23 cellular contexts compared by ENCODE assay signal in genomic region chr2:8026381-8026780, GRCh38.
DNase-seq lines count a peak whose midpoint lies in the region; ATAC-seq and TF ChIP-seq lines count a peak whose summit lies in the region.
"Had no signal": no experiment of that assay in that cellular context is flagged by ENCODE, and none has a peak within 500 bp of the region (broad histone marks: within the 10 kb centered on the region; RNA-seq: fewer than 3 reads in every experiment).

No MANE protein-coding gene starts in this region.

- H3K4me1 ChIP-seq in right atrium auricular region (no peaks in the 10 kb centered on the region), right cardiac atrium (ENCODE audit: control insufficient read depth, insufficient read depth, low read length) (no peaks in the 10 kb centered on the region), GM23248 (ENCODE audit: insufficient read depth) (peaks cover 8% of the 10 kb centered on the region; the same call in 1 of the 2 replicates)
- H3K4me1 ChIP-seq: BE2C had no signal

- no peak for ATAC-seq in right cardiac atrium
- ATAC-seq: GM12878 had no signal

- no peak overlapping the region for H3K27ac Mint-ChIP-seq in osteocyte (ENCODE audit: unreplicated experiment)
- H3K27ac Mint-ChIP-seq: CD14-positive monocyte; CD4-positive, alpha-beta memory T cell; CD4-positive, CD25-positive, alpha-beta regulatory T cell; CD8-positive, alpha-beta memory T cell had no signal

- in situ Hi-C loops in GM23248 (cut with MboI) = no loop called here

- 97% methylated on average over 4 of the region's 4 CpGs for WGBS in right cardiac atrium
- WGBS in GM23248 (ENCODE audit: low coverage in 1 of 2, low lambda C conversion rate in 2 of 2, missing lambda C conversion rate in 2 of 2), 2 experiments = 74 to 78% methylated on average over 4 of the region's 4 CpGs

- H4K20me1 ChIP-seq in GM23248 (ENCODE audit: insufficient read depth) = no peaks in the 10 kb centered on the region
- H4K20me1 ChIP-seq: BLaER1 had no signal

- H3K4me2 ChIP-seq in GM23248 (ENCODE audit: unreplicated experiment) = no peak overlapping the region
- H3K4me2 ChIP-seq: BLaER1 had no signal

- no peaks in the 10 kb centered on the region for H3K27me3 ChIP-seq in right atrium auricular region
- no peaks in the 10 kb centered on the region for H3K27me3 ChIP-seq in right cardiac atrium (ENCODE audit: control insufficient read depth, insufficient read depth)
- H3K27me3 ChIP-seq in GM23248 (replicated peaks; ENCODE audit: insufficient read depth) = no peaks in the 10 kb centered on the region
- H3K27me3 ChIP-seq: BE2C, BLaER1 had no signal

- H3K36me3 ChIP-seq in right atrium auricular region (no peaks in the 10 kb centered on the region), GM23248 (ENCODE audit: low read depth) (no peaks in the 10 kb centered on the region)
- H3K36me3 ChIP-seq: BE2C, BLaER1 had no signal

- no peak overlapping the region for H3K9ac ChIP-seq in GM23248
- H3K9ac ChIP-seq: BLaER1 had no signal

- H3F3A ChIP-seq in GM23248 (ENCODE audit: insufficient read depth) = no peaks in the 10 kb centered on the region

- no peaks in the 10 kb centered on the region for H3K9me2 ChIP-seq in GM23248 (ENCODE audit: insufficient read depth)

- H3K4me1 Mint-ChIP-seq in osteocyte (ENCODE audit: unreplicated experiment) = peaks cover 8% of the 10 kb centered on the region

- peaks cover 2% of the 10 kb centered on the region for H3K27me3 Mint-ChIP-seq in osteocyte (ENCODE audit: unreplicated experiment)
- H3K27me3 Mint-ChIP-seq: CD4-positive, alpha-beta memory T cell; CD4-positive, CD25-positive, alpha-beta regulatory T cell had no signal

- no peaks in the 10 kb centered on the region for H3K36me3 Mint-ChIP-seq in osteocyte (ENCODE audit: unreplicated experiment)
- H3K36me3 Mint-ChIP-seq: CD14-positive monocyte; CD4-positive, alpha-beta memory T cell; CD4-positive, CD25-positive, alpha-beta regulatory T cell; CD8-positive, alpha-beta memory T cell had no signal

- H3K4me3 Mint-ChIP-seq in osteocyte (ENCODE audit: unreplicated experiment) = no peak overlapping the region
- H3K4me3 Mint-ChIP-seq: CD14-positive monocyte; CD4-positive, alpha-beta memory T cell; CD4-positive, CD25-positive, alpha-beta regulatory T cell; CD8-positive, alpha-beta memory T cell had no signal

- H3K9me3 Mint-ChIP-seq in osteocyte (ENCODE audit: unreplicated experiment) = no peaks in the 10 kb centered on the region
- H3K9me3 Mint-ChIP-seq: CD4-positive, alpha-beta memory T cell; CD8-positive, alpha-beta memory T cell had no signal

- no peak for TF ChIP-seq CTCF in right atrium auricular region (IDR thresholded peaks at IDR 0.05)
- no peak for TF ChIP-seq CTCF in osteocyte (IDR thresholded peaks at IDR 0.05)

- intact Hi-C loops in right cardiac atrium (cut with DNase I) = no loop called here

- no peaks in the 10 kb centered on the region for H3K9me3 ChIP-seq in right atrium auricular region
- no peaks in the 10 kb centered on the region for H3K9me3 ChIP-seq in right cardiac atrium (ENCODE audit: control insufficient read depth, low read length)
- H3K9me3 ChIP-seq in GM23248 (ENCODE audit: low read depth) = no peaks in the 10 kb centered on the region
- H3K9me3 ChIP-seq: BE2C, BLaER1 had no signal

- H3K27ac ChIP-seq in right atrium auricular region (no peak overlapping the region), right cardiac atrium (ENCODE audit: low read length) (no peak overlapping the region), GM23248 (no peak overlapping the region)
- H3K27ac ChIP-seq: BLaER1 had no signal

- H3K79me2 ChIP-seq in GM23248 (ENCODE audit: insufficient read depth) = no peaks in the 10 kb centered on the region

- H2AFZ ChIP-seq in GM23248 = no peak overlapping the region

- DNase-seq in right atrium auricular region (ENCODE audit: low spot score) (peak; percentile 36), right cardiac atrium (no peak), osteocyte (ENCODE audit: extremely low spot score, unreplicated experiment) (peak; percentile 51), RKO (ENCODE audit: low spot score) (no peak), GM23248 (no peak)
- DNase-seq: 8988T; ACHN; BE2C; C1 segment of cervical spinal cord; CD4-positive, alpha-beta memory T cell; CD4-positive, CD25-positive, alpha-beta regulatory T cell; CD8-positive, alpha-beta memory T cell; COR-L47; DMS 273 treated with DMSO at 0.1 percent for 48 hours; DMS153; DMS53; DMS79; DND-41; EL; GDM1 had no signal

- H3K4me3 ChIP-seq in right atrium auricular region = no peak overlapping the region
- H3K4me3 ChIP-seq in right cardiac atrium (ENCODE audit: low read length) = no peak overlapping the region
- no peak overlapping the region for H3K4me3 ChIP-seq in GM23248
- H3K4me3 ChIP-seq: BLaER1, GM12878 had no signal

Comparison
In these comparisons a context has a peak if more than half of its experiments do, and no peak if none do; other contexts are left out.
1. DNase-seq: peak in right atrium auricular region (single experiment) and osteocyte (single experiment); none in right cardiac atrium (0 of 3), RKO (single experiment) and GM23248 (single experiment).